In the genomic region with DNA sequence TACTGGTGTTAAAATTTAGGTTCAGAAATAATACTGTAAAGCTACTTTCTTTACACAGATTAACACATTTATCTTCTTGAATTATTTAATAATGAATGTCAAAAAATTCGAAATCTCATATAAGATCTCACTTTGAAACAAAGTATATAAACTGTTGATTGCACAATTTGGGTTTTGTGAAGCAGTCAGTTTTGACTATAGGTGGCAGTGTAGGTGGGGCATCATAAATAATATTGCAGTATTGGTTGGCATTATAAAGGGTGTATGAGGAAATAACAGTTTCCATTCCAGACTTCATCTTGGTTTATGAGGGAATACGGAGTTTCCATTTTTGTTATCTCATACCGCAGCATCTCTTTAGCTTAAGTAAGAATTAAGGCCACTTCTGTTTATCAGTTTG, we compare ENCODE assay signal across 19 cellular contexts. TPM values are rescaled to one million over a fixed set of nuclear protein-coding genes. Genes with fewer than 3 reads are reported as not detected.
DNase-seq lines count a peak whose midpoint lies in the region; ATAC-seq, FAIRE-seq and TF ChIP-seq lines count a peak whose summit lies in the region.
"Had no signal": no experiment of that assay in that cellular context is flagged by ENCODE, and none has a peak within 500 bp of the region (broad histone marks: within the 10 kb centered on the region; RNA-seq: fewer than 3 reads in every experiment).

No MANE protein-coding gene starts in this region.

- peaks cover 33% of the 10 kb centered on the region for H3K4me1 ChIP-seq in RWPE2 (ENCODE audit: insufficient read depth, poor library complexity, severe bottlenecking)
- H3K4me1 ChIP-seq: BLaER1 had no signal

- no peaks in the 10 kb centered on the region for H3K9me3 Mint-ChIP-seq in activated CD4-positive, alpha-beta T cell treated with anti-CD3 and anti-CD28 coated beads, Interleukin-2, amount 10 ng/mL, durations not matched to agents 7 days and 5 days
- H3K9me3 Mint-ChIP-seq: effector memory CD8-positive, alpha-beta T cell had no signal

- H3K4me1 Mint-ChIP-seq in activated CD4-positive, alpha-beta T cell treated with anti-CD3 and anti-CD28 coated beads, Interleukin-2, amount 10 ng/mL, durations not matched to agents 7 days and 5 days, result peaks cover 5% of the 10 kb centered on the region

- peaks cover 2% of the 10 kb centered on the region for H3K9me3 ChIP-seq in RWPE2 (ENCODE audit: severe bottlenecking)
- H3K9me3 ChIP-seq: BLaER1, left ventricle myocardium inferior had no signal

- no peak for TF ChIP-seq RAD21 in Ishikawa (IDR thresholded peaks at IDR 0.05; ENCODE audit: low read depth)

- H3K27ac Mint-ChIP-seq in activated CD4-positive, alpha-beta T cell treated with anti-CD3 and anti-CD28 coated beads, Interleukin-2, amount 10 ng/mL, durations not matched to agents 7 days and 5 days, result no peak overlapping the region

- peaks cover 59% of the 10 kb centered on the region for H3K36me3 ChIP-seq in RWPE2 (ENCODE audit: low read depth)

- no peak for DNase-seq in GM19239 (ENCODE audit: insufficient read length, low spot score)
- DNase-seq in RWPE2 (ENCODE audit: low spot score), result no peak
- no peak for DNase-seq in epithelial cell of proximal tubule (ENCODE audit: low read depth)
- DNase-seq in activated CD4-positive, alpha-beta T cell treated with anti-CD3 and anti-CD28 coated beads, Interleukin-2, amount 10 ng/mL, durations not matched to agents 7 days and 5 days, result no peak
- no peak for DNase-seq in H4 (ENCODE audit: low spot score)
- no peak for DNase-seq in NCI-H1105 treated with DMSO at 0.1 percent for 48 hours (lab: John Stamatoyannopoulos, UW)
- DNase-seq: activated naive CD4-positive, alpha-beta T cell treated with Interleukin-2 at 50 U/mL for 16 hours; aorta; effector memory CD8-positive, alpha-beta T cell; left ventricle myocardium inferior; MM.1S; NCI-H1930; NCI-H226; NCI-H82; stimulated activated CD8-positive, alpha-beta memory T cell treated with anti-CD3 and anti-CD28 coated beads, Interleukin-4, amount 100 ng/mL, for 48 hours had no signal

- FAIRE-seq in GM19239 (lab: Jason Lieb, UNC), result peak; percentile 64
- FAIRE-seq: HTR-8/SVneo had no signal

- peak; percentile 50 for TF ChIP-seq CTCF in RWPE2 (IDR thresholded peaks at IDR 0.05; ENCODE audit: poor library complexity, severe bottlenecking)
- TF ChIP-seq CTCF in epithelial cell of proximal tubule (conservative IDR thresholded peaks at IDR 0.05; ENCODE audit: low read depth, low read length), result peak; percentile 21

- H3K36me3 Mint-ChIP-seq in activated CD4-positive, alpha-beta T cell treated with anti-CD3 and anti-CD28 coated beads, Interleukin-2, amount 10 ng/mL, durations not matched to agents 7 days and 5 days (ENCODE audit: low read depth), result peaks cover 36% of the 10 kb centered on the region

- H3K27me3 Mint-ChIP-seq in activated CD4-positive, alpha-beta T cell treated with anti-CD3 and anti-CD28 coated beads, Interleukin-2, amount 10 ng/mL, durations not matched to agents 7 days and 5 days, result no peaks in the 10 kb centered on the region
- H3K27me3 Mint-ChIP-seq: effector memory CD8-positive, alpha-beta T cell had no signal

- TF ChIP-seq EP300 in Ishikawa (IDR thresholded peaks at IDR 0.05; ENCODE audit: borderline replicate concordance), result no peak

- no peak for ATAC-seq in RWPE2 (ENCODE audit: low read depth)
- no peak for ATAC-seq in HG02610 (IDR thresholded peaks at IDR 0.05; ENCODE audit: unreplicated experiment)
- ATAC-seq: effector memory CD8-positive, alpha-beta T cell had no signal

- H3K4me3 ChIP-seq in RWPE2 (ENCODE audit: severe bottlenecking) (no peak overlapping the region), epithelial cell of proximal tubule (ENCODE audit: low read depth, low read length) (no peak overlapping the region)
- H3K4me3 ChIP-seq: BLaER1, left ventricle myocardium inferior had no signal

- no peak overlapping the region for H3K27ac ChIP-seq in RWPE2 (ENCODE audit: poor library complexity, severe bottlenecking)
- H3K27ac ChIP-seq: BLaER1, left ventricle myocardium inferior had no signal

- H3K4me3 Mint-ChIP-seq in activated CD4-positive, alpha-beta T cell treated with anti-CD3 and anti-CD28 coated beads, Interleukin-2, amount 10 ng/mL, durations not matched to agents 7 days and 5 days, result no peak overlapping the region
- H3K4me3 Mint-ChIP-seq: effector memory CD8-positive, alpha-beta T cell had no signal

- POLR2A ChIA-PET in activated CD4-positive, alpha-beta T cell treated with anti-CD3 and anti-CD28 coated beads, Interleukin-2, amount 10 ng/mL, durations not matched to agents 7 days and 5 days (lab: Charles Lee), result no interaction called here

- CTCF ChIA-PET in activated CD4-positive, alpha-beta T cell treated with anti-CD3 and anti-CD28 coated beads, Interleukin-2, amount 10 ng/mL, durations not matched to agents 7 days and 5 days (lab: Charles Lee), result interaction anchor here (0.6 to 0.9 kb wide), 3 partner anchors 25 to 137 kb away, joined by 3 to 4 read pairs (median 3); no protein-coding TSS in a partner anchor

- H3K27me3 ChIP-seq in RWPE2 (ENCODE audit: insufficient read depth, poor library complexity, severe bottlenecking), result no peaks in the 10 kb centered on the region
- H3K27me3 ChIP-seq: BLaER1 had no signal

TF ChIP-seq in Ishikawa, 13 proteins besides CTCF, POLR2A, EP300 and RAD21:
- peak; percentile 73 for TF ChIP-seq CEBPB (IDR thresholded peaks at IDR 0.05)
- TF ChIP-seq EGR1 (IDR thresholded peaks at IDR 0.05), result no peak
- TF ChIP-seq FOXM1 (IDR thresholded peaks at IDR 0.05; ENCODE audit: borderline replicate concordance, low read depth), result no peak

RNA-seq across cellular contexts. Expression of gene SUCO, which starts 49.9 kb away (rescaled TPM):
- total RNA-seq in epithelial cell of proximal tubule, result 27.9 and 30.2 TPM in 2 replicates
- total RNA-seq in activated CD4-positive, alpha-beta T cell treated with anti-CD3 and anti-CD28 coated beads, Interleukin-2, amount 10 ng/mL, durations not matched to agents 7 days and 5 days, result 10 to 100 TPM; 31.4 to 38.3 TPM
- 11.5 and 14.7 TPM in 2 replicates for total RNA-seq in H4 (2014; rRNA removed; shearing (Covaris generic))
